ENCODE assay signal across 25 cellular contexts in genomic region chr10:132209978-132210530, GRCh38.
"Had no signal": no experiment of that assay in that cellular context is flagged by ENCODE, and none has a peak within 500 bp of the region (broad histone marks: within the 10 kb centered on the region; RNA-seq: fewer than 3 reads in every experiment).

No MANE protein-coding gene starts in this region.

- H3K9me3 ChIP-seq: uterus had no signal

- H3K4me3 ChIP-seq: breast epithelium, esophagus squamous epithelium, smooth muscle cell, uterus had no signal

- H3K4me1 ChIP-seq: breast epithelium, esophagus squamous epithelium, uterus had no signal

- ATAC-seq: activated CD4-positive, alpha-beta T cell treated with anti-CD3 and anti-CD28 coated beads for 36 hours; activated CD8-positive, alpha-beta memory T cell treated with anti-CD3 and anti-CD28 coated beads, Interleukin-2, amount 10 ng/mL, durations not matched to agents 7 days and 5 days; activated CD8-positive, alpha-beta T cell treated with anti-CD3 and anti-CD28 coated beads, Interleukin-2, amount 10 ng/mL, durations not matched to agents 7 days and 5 days; activated naive CD8-positive, alpha-beta T cell treated with anti-CD3 and anti-CD28 coated beads, Interleukin-2, amount 50 U/mL, for 24 hours; stimulated activated memory B cell treated with anti-CD40 and anti-IgM and Interleukin-4, amounts not matched to agents 10 μg/mL and 1 μg/mL and 100 μg/mL, for 72 hours; stimulated activated naive CD8-positive, alpha-beta T cell treated with anti-CD3 and anti-CD28 coated beads, Interleukin-15, amount 100 ng/mL, for 72 hours had no signal

- H3K27me3 ChIP-seq: breast epithelium, esophagus squamous epithelium, uterus had no signal

- H3K27ac ChIP-seq: breast epithelium, epithelial cell of prostate, esophagus squamous epithelium, uterus had no signal

- H3K4me2 ChIP-seq: smooth muscle cell had no signal

- H3K36me3 ChIP-seq: breast epithelium, esophagus squamous epithelium, uterus had no signal

- DNase-seq: activated CD4-positive, alpha-beta T cell treated with anti-CD3 and anti-CD28 coated beads for 36 hours; activated CD4-positive, CD25-positive, alpha-beta regulatory T cell; activated CD8-positive, alpha-beta memory T cell treated with anti-CD3 and anti-CD28 coated beads, Interleukin-2, amount 10 ng/mL, durations not matched to agents 7 days and 5 days; activated CD8-positive, alpha-beta T cell treated with anti-CD3 and anti-CD28 coated beads, Interleukin-2, amount 10 ng/mL, durations not matched to agents 7 days and 5 days; activated naive CD8-positive, alpha-beta T cell treated with anti-CD3 and anti-CD28 coated beads, Interleukin-2, amount 50 U/mL, for 24 hours; activated T-cell treated with anti-CD3 and anti-CD28 coated beads, Interleukin-2, amount 50 U/mL, for 48 hours; effector CD8-positive, alpha-beta T cell; esophagus squamous epithelium; foreskin melanocyte; naive B cell; nephron progenitor cell; occipital lobe; stimulated activated CD4-positive, alpha-beta T cell treated with anti-CD3 and anti-CD28 coated beads, Interleukin-1b, Interleukin-23, amount 100 ng/mL, for 48 hours; stimulated activated CD4-positive, alpha-beta T cell treated with anti-CD3 and anti-CD28 coated beads, Interleukin-4, amount 100 ng/mL, for 4 hours; stimulated activated CD8-positive, alpha-beta memory T cell treated with anti-CD3 and anti-CD28 coated beads, Interleukin-4, amount 100 ng/mL, for 48 hours; stimulated activated naive CD8-positive, alpha-beta T cell treated with anti-CD3 and anti-CD28 coated beads, Interleukin-15, amount 100 ng/mL, for 72 hours; T-helper 1 cell; uterus had no signal

- FAIRE-seq: colon, endometrium, islet of Langerhans had no signal
